In the genomic region with DNA sequence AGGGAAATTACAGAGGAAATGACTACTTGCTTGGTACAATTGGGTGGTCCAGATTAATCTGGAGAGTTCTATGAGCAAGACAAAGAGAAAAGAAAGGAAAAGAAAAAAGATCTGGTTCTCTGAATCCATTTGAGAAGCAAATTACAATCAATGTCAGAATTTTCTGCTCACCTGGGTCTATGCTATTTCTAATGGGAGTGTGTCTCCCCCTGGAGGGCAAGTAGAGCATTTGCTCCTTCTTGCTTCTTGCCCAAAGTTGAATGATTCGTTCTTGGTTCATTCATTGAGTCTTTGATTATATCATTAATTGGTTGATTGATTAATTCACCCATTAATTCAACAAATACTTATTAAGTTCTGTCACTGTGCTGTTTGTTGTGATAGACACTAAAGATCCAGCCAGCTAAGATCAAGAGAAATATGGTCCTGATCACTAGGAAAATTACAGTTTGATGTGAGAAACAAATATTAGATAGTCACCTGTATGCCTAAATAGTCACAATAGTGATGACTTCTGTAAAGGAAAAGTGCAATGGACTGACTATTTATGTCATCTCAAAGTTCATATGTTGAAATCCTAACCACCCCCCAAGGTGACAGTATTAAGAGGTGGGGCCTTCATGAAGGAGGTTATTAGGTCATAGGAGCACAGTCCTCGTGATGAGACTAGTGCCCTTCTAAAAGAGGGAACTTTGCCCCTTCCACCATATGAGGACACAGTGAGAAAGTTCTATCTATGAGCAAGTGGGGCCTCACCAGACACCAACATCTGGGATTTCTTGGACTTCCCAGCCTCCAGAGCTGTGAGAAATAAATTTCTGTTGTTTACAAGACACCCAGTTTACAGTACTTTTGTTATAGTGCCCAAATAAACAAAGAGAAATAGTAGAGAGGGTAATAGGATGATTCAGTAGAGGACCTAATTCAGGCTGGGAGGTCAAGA, we compare ENCODE assay signal across 8 cellular contexts. TPM values are rescaled to one million over a fixed set of nuclear protein-coding genes. Genes with fewer than 3 reads are reported as not detected.
A peak's percentile ranks its signal among the peaks of the same experiment; 100 is the strongest.
DNase-seq lines count a peak whose midpoint lies in the region; ATAC-seq and TF ChIP-seq lines count a peak whose summit lies in the region.

No MANE protein-coding gene starts in this region.

- H3K4me3 ChIP-seq in brain microvascular endothelial cell (ENCODE audit: low read depth, low read length): no peak overlapping the region

- in situ Hi-C loops in brain microvascular endothelial cell (cut with HindIII; ENCODE audit: low pct_ligation_motif_present, low sequenced_read_pairs): no loop called here

- H3K36me3 ChIP-seq in brain microvascular endothelial cell (replicated peaks): no peaks in the 10 kb centered on the region

- ATAC-seq in Right ventricle myocardium inferior: peak; percentile 57
- no peak for ATAC-seq in GM19023 (IDR thresholded peaks at IDR 0.05; ENCODE audit: unreplicated experiment)

- peak; percentile 94 for TF ChIP-seq CTCF in brain microvascular endothelial cell (IDR thresholded peaks at IDR 0.05; ENCODE audit: low read depth, low read length, missing control alignments)

- intact Hi-C loops in Right ventricle myocardium inferior (cut with DNase I): loop anchor here (1.0 to 5.0 kb wide), 3 partner anchors 27 to 203 kb away; a partner anchor contains a TSS
- intact Hi-C loops in cardiac septum (cut with DNase I): loop anchor here (2.0 kb wide), 1 partner anchor 85 kb away; no protein-coding TSS in a partner anchor

- no peaks in the 10 kb centered on the region for H3K27me3 ChIP-seq in brain microvascular endothelial cell (replicated peaks)

- no peak overlapping the region for H3K27ac ChIP-seq in brain microvascular endothelial cell

- DNase-seq in Right ventricle myocardium inferior (ENCODE audit: missing footprints): no peak
- no peak for DNase-seq in cardiac septum (ENCODE audit: low spot score)
- DNase-seq in Kasumi-1 (lab: John Stamatoyannopoulos, UW): peak; percentile 55 to 73
- DNase-seq in SHP77 treated with DMSO at 0.1 percent for 48 hours (lab: John Stamatoyannopoulos, UW): peak; percentile 50
- no peak for DNase-seq in brain microvascular endothelial cell
- DNase-seq in islet precursor cell: peak; percentile 59
- peak; percentile 19 for DNase-seq in stimulated activated naive CD4-positive, alpha-beta T cell treated with Interleukin-2 at 50 U/mL for 16 hours (lab: John Stamatoyannopoulos, UW)

RNA-seq across cellular contexts. Expression of a gene that starts 8.0 kb away (rescaled TPM):
- total RNA-seq in Right ventricle myocardium inferior: 80.7 TPM
- 69.4 TPM for total RNA-seq in cardiac septum

RNA-seq across cellular contexts. Expression of a gene that starts 18.1 kb away (rescaled TPM):
- total RNA-seq in Right ventricle myocardium inferior (1.0 TPM), cardiac septum (0.67 TPM)

RNA-seq across cellular contexts. Expression of a gene that starts 37.7 kb away (rescaled TPM):
- total RNA-seq in Right ventricle myocardium inferior (not detected), cardiac septum (not detected)

RNA-seq across cellular contexts. Expression of a gene that starts 46.2 kb away (rescaled TPM):
- total RNA-seq in Right ventricle myocardium inferior (637 TPM), cardiac septum (400 TPM)

RNA-seq across cellular contexts. Expression of a gene that starts 59.5 kb away (rescaled TPM):
- total RNA-seq in Right ventricle myocardium inferior: 7.7 TPM
- total RNA-seq in cardiac septum: 10.1 TPM

Comparison
In these comparisons a context has a peak if more than half of its experiments do, and no peak if none do; other contexts are left out.
1. DNase-seq: peak in Kasumi-1 (2 of 2), SHP77 treated with DMSO at 0.1 percent for 48 hours (single experiment), islet precursor cell (single experiment) and stimulated activated naive CD4-positive, alpha-beta T cell treated with Interleukin-2 at 50 U/mL for 16 hours (single experiment); none in Right ventricle myocardium inferior (single experiment), cardiac septum (single experiment) and brain microvascular endothelial cell (single experiment).